ENCODE assay signal across 13 cellular contexts in the genomic region with DNA sequence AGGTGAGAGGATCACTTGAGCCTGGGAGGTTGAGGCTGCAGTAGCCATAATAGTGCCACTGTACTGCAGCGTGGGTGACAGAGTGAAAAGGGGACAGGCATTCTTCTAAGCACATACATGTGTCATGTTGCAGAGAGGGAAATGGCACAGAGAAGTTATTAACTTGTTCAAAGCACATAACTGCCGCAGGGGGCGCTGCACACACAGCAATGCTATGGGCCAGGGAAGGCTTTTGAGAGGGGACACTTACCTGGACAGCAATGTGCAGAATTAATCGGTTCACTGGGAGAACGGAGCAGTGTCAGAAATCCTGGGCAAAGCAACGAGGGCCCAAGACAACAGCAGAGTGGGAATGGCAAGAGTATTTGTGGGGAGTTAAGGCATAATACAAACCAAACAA. TPM values are rescaled to one million over a fixed set of nuclear protein-coding genes. Genes with fewer than 3 reads are reported as not detected.
DNase-seq lines count a peak whose midpoint lies in the region; ATAC-seq and TF ChIP-seq lines count a peak whose summit lies in the region.
"Had no signal": no experiment of that assay in that cellular context is flagged by ENCODE, and none has a peak within 500 bp of the region (broad histone marks: within the 10 kb centered on the region; RNA-seq: fewer than 3 reads in every experiment).

No MANE protein-coding gene starts in this region.

- no TSS peak for BruUV-seq in PC-3 (replicated peaks; lab: Mats Ljungman, UMichigan)
- no TSS peak for BruUV-seq in Calu3 (replicated peaks; lab: Mats Ljungman, UMichigan)

- H4K20me1 ChIP-seq in PC-3 (ENCODE audit: low read length): no peaks in the 10 kb centered on the region

- no peak overlapping the region for H2AFZ ChIP-seq in PC-3 (ENCODE audit: low read length)

- DNase-seq in AG09309 (ENCODE audit: low read depth) (no peak), PC-3 (peak; percentile 37), glutamatergic neuron (peak; percentile 55), Calu3 (no peak)
- DNase-seq in activated naive CD4-positive, alpha-beta T cell treated with anti-CD3 and anti-CD28 coated beads, Interleukin-2, amount 50 U/mL, for 72 hours (ENCODE audit: low spot score in 2 of 2): no peak
- DNase-seq: heart right ventricle; naive thymus-derived CD4-positive, alpha-beta T cell; NCI-H1694; SIG-M5 had no signal

- H3K4me3 ChIP-seq in AG09309 (ENCODE audit: control insufficient read depth, low read depth, low read length) (no peak overlapping the region), PC-3 (ENCODE audit: low read length) (no peak overlapping the region)
- H3K4me3 ChIP-seq: heart right ventricle had no signal

- H3K27me3 Mint-ChIP-seq in glutamatergic neuron (ENCODE audit: unreplicated experiment) (peaks cover 1% of the 10 kb centered on the region), Calu3 (ENCODE audit: unreplicated experiment) (no peaks in the 10 kb centered on the region)

- intact Hi-C loops in PC-3 (cut with micrococcal nuclease): no loop called here
- intact Hi-C loops in Calu3 (cut with micrococcal nuclease; ENCODE audit: unreplicated experiment): no loop called here

- no peak overlapping the region for H3K27ac ChIP-seq in PC-3 (ENCODE audit: low read length)
- H3K27ac ChIP-seq: heart right ventricle had no signal

- H3K36me3 ChIP-seq in PC-3 (ENCODE audit: low read depth, low read length): no peaks in the 10 kb centered on the region
- H3K36me3 ChIP-seq: heart right ventricle had no signal

- H3K36me3 Mint-ChIP-seq in glutamatergic neuron (ENCODE audit: unreplicated experiment) (no peaks in the 10 kb centered on the region), Calu3 (ENCODE audit: insufficient read depth, unreplicated experiment) (no peaks in the 10 kb centered on the region)
- H3K36me3 Mint-ChIP-seq in activated naive CD4-positive, alpha-beta T cell treated with anti-CD3 and anti-CD28 coated beads, Interleukin-2, amount 50 U/mL, for 72 hours: no peaks in the 10 kb centered on the region
- H3K36me3 Mint-ChIP-seq: naive thymus-derived CD4-positive, alpha-beta T cell had no signal

- H3K4me3 Mint-ChIP-seq in glutamatergic neuron (ENCODE audit: unreplicated experiment) (no peak overlapping the region), Calu3 (ENCODE audit: low read depth, unreplicated experiment) (no peak overlapping the region)
- H3K4me3 Mint-ChIP-seq: naive thymus-derived CD4-positive, alpha-beta T cell had no signal

- no peaks in the 10 kb centered on the region for H3K9me3 ChIP-seq in PC-3 (ENCODE audit: low read length)
- H3K9me3 ChIP-seq: heart right ventricle had no signal

- no peaks in the 10 kb centered on the region for H3K9me2 ChIP-seq in PC-3 (replicated peaks; ENCODE audit: low read length)

- H3K4me1 Mint-ChIP-seq in glutamatergic neuron (ENCODE audit: low read depth, unreplicated experiment) (no peaks in the 10 kb centered on the region), Calu3 (ENCODE audit: low read depth, unreplicated experiment) (peaks cover 16% of the 10 kb centered on the region)
- H3K4me1 Mint-ChIP-seq: naive thymus-derived CD4-positive, alpha-beta T cell had no signal

- no peak for ATAC-seq in PC-3
- ATAC-seq in HG03457 (IDR thresholded peaks at IDR 0.05; ENCODE audit: unreplicated experiment): no peak
- ATAC-seq in GM19467 (IDR thresholded peaks at IDR 0.05; ENCODE audit: unreplicated experiment): no peak
- ATAC-seq in activated naive CD4-positive, alpha-beta T cell treated with anti-CD3 and anti-CD28 coated beads, Interleukin-2, amount 50 U/mL, for 72 hours: no peak
- ATAC-seq: heart right ventricle; naive thymus-derived CD4-positive, alpha-beta T cell had no signal

- no peak overlapping the region for H3K9ac ChIP-seq in PC-3 (ENCODE audit: low read length)

- no peaks in the 10 kb centered on the region for H3K4me1 ChIP-seq in PC-3 (ENCODE audit: insufficient read depth, low read length)
- H3K4me1 ChIP-seq: heart right ventricle had no signal

- H3K27ac Mint-ChIP-seq in glutamatergic neuron (ENCODE audit: unreplicated experiment): no peak overlapping the region
- no peak overlapping the region for H3K27ac Mint-ChIP-seq in Calu3 (ENCODE audit: unreplicated experiment)
- no peak overlapping the region for H3K27ac Mint-ChIP-seq in activated naive CD4-positive, alpha-beta T cell treated with anti-CD3 and anti-CD28 coated beads, Interleukin-2, amount 50 U/mL, for 72 hours
- H3K27ac Mint-ChIP-seq: naive thymus-derived CD4-positive, alpha-beta T cell had no signal

- peak; percentile 11 for TF ChIP-seq CTCF in AG09309 (IDR thresholded peaks at IDR 0.05; ENCODE audit: control insufficient read depth, insufficient read depth, low read depth, low read length, missing control alignments)
- TF ChIP-seq CTCF in GM12874 (IDR thresholded peaks at IDR 0.05; ENCODE audit: insufficient read depth, low read depth, low read length): peak; percentile 61
- TF ChIP-seq CTCF in PC-3 (conservative IDR thresholded peaks at IDR 0.05; ENCODE audit: low read depth, low read length): peak; percentile 66
- peak; percentile 54 for TF ChIP-seq CTCF in glutamatergic neuron (IDR thresholded peaks at IDR 0.05; ENCODE audit: partially characterized antibody, unreplicated experiment)
- no peak for TF ChIP-seq CTCF in Calu3 (IDR thresholded peaks at IDR 0.05; ENCODE audit: unreplicated experiment)

- H3K27me3 ChIP-seq in PC-3 (ENCODE audit: low read length): no peaks in the 10 kb centered on the region

- no peaks in the 10 kb centered on the region for H3F3A ChIP-seq in PC-3 (ENCODE audit: low read length, unreplicated experiment)

- H3K9me3 Mint-ChIP-seq in glutamatergic neuron (ENCODE audit: unreplicated experiment) (no peaks in the 10 kb centered on the region), Calu3 (ENCODE audit: low read depth, unreplicated experiment) (no peaks in the 10 kb centered on the region)
- no peaks in the 10 kb centered on the region for H3K9me3 Mint-ChIP-seq in activated naive CD4-positive, alpha-beta T cell treated with anti-CD3 and anti-CD28 coated beads, Interleukin-2, amount 50 U/mL, for 72 hours

- no peaks in the 10 kb centered on the region for H3K79me2 ChIP-seq in PC-3 (ENCODE audit: low read length)

- H3K4me2 ChIP-seq in PC-3 (ENCODE audit: low read length): no peak overlapping the region

- CTCF ChIA-PET in PC-3 (lab: Charles Lee): interaction anchor here (0.6 kb wide), 1 partner anchor 333 kb away, joined by 3 read pairs; no protein-coding TSS in a partner anchor
- CTCF ChIA-PET in Calu3 (lab: Charles Lee): no interaction called here

- POLR2A ChIA-PET in PC-3 (lab: Charles Lee; ENCODE audit: unreplicated experiment): no interaction called here

RNA-seq across cellular contexts. Expression of a gene that starts 2.4 kb away (rescaled TPM):
- total RNA-seq in PC-3 (2014; rRNA removed) (not detected in 2 replicates), glutamatergic neuron (ENCODE audit: unreplicated experiment) (not detected), Calu3 (2022) (not detected in 2 replicates)
- total RNA-seq in activated naive CD4-positive, alpha-beta T cell treated with anti-CD3 and anti-CD28 coated beads, Interleukin-2, amount 50 U/mL, for 72 hours: not detected
- total RNA-seq: heart right ventricle; naive thymus-derived CD4-positive, alpha-beta T cell; urinary bladder had no signal

RNA-seq across cellular contexts. Expression of a gene that starts 19.9 kb away (rescaled TPM):
- not detected in 2 replicates for total RNA-seq in PC-3 (2014; rRNA removed)
- total RNA-seq in glutamatergic neuron (ENCODE audit: unreplicated experiment): not detected
- not detected in 2 replicates for total RNA-seq in Calu3 (2022)
- not detected for total RNA-seq in activated naive CD4-positive, alpha-beta T cell treated with anti-CD3 and anti-CD28 coated beads, Interleukin-2, amount 50 U/mL, for 72 hours
- total RNA-seq: heart right ventricle; naive thymus-derived CD4-positive, alpha-beta T cell; urinary bladder had no signal

RNA-seq across cellular contexts. Expression of a gene that starts 23.5 kb away (rescaled TPM):
- total RNA-seq in PC-3 (2014; rRNA removed) (not detected in 2 replicates), glutamatergic neuron (ENCODE audit: unreplicated experiment) (not detected), Calu3 (2022) (not detected in 2 replicates)
- not detected for total RNA-seq in activated naive CD4-positive, alpha-beta T cell treated with anti-CD3 and anti-CD28 coated beads, Interleukin-2, amount 50 U/mL, for 72 hours
- total RNA-seq: heart right ventricle; naive thymus-derived CD4-positive, alpha-beta T cell; urinary bladder had no signal

RNA-seq across cellular contexts. Expression of a gene that starts 30.3 kb away (rescaled TPM):
- total RNA-seq in PC-3 (2014; rRNA removed): 0.26 TPM in 1 of 2 replicates, not detected in the other
- 1.7 TPM for total RNA-seq in glutamatergic neuron (ENCODE audit: unreplicated experiment)
- 63.8 and 82.4 TPM in 2 replicates for total RNA-seq in Calu3 (2022)
- not detected for total RNA-seq in activated naive CD4-positive, alpha-beta T cell treated with anti-CD3 and anti-CD28 coated beads, Interleukin-2, amount 50 U/mL, for 72 hours
- total RNA-seq: naive thymus-derived CD4-positive, alpha-beta T cell had no signal

Comparison
In these comparisons a context has a peak if more than half of its experiments do, and no peak if none do; other contexts are left out.
1. DNase-seq: peak in PC-3 (single experiment) and glutamatergic neuron (single experiment); none in AG09309 (single experiment), Calu3 (single experiment) and activated naive CD4-positive, alpha-beta T cell treated with anti-CD3 and anti-CD28 coated beads, Interleukin-2, amount 50 U/mL, for 72 hours (0 of 2).